9 cellular contexts compared by ENCODE assay signal in genomic region chr16:67396159-67396774, GRCh38. TPM values are rescaled to one million over a fixed set of nuclear protein-coding genes. Genes with fewer than 3 reads are reported as not detected.
A peak's percentile ranks its signal among the peaks of the same experiment; 100 is the strongest.
DNase-seq lines count a peak whose midpoint lies in the region; ATAC-seq and TF ChIP-seq lines count a peak whose summit lies in the region.
"Had no signal": no experiment of that assay in that cellular context is flagged by ENCODE, and none has a peak within 500 bp of the region (broad histone marks: within the 10 kb centered on the region; RNA-seq: fewer than 3 reads in every experiment).

No MANE protein-coding gene starts in this region.

- H3K4me3 ChIP-seq in KMS-11 (IDR thresholded peaks at IDR 0.05; ENCODE audit: insufficient read depth, low read depth, low read length) (no peak overlapping the region), foreskin fibroblast (ENCODE audit: low read depth in 1 of 2, low read length in 2 of 2) (no peak overlapping the region)

- H3K36me3 Mint-ChIP-seq in stimulated activated naive B cell treated with anti-CD40 and anti-IgM and Interleukin-4, amounts not matched to agents 10 μg/mL and 1 μg/mL and 100 μg/mL, for 72 hours: no peaks in the 10 kb centered on the region

- DNase-seq in A172 (ENCODE audit: low spot score) (peak; percentile 85), RPMI8226 (peak; percentile 92), foreskin fibroblast (peak; percentile 72 to 86), omental fat pad (ENCODE audit: low spot score) (no peak), NOMO-1 treated with dmso at 0.1 percent for 144 hours (lab: John Stamatoyannopoulos, UW; ENCODE audit: unreplicated experiment) (no peak), UCSD-AML1 (lab: John Stamatoyannopoulos, UW; ENCODE audit: unreplicated experiment) (no peak)
- no peak for DNase-seq in stimulated activated naive B cell treated with anti-CD40 and anti-IgM and Interleukin-4, amounts not matched to agents 10 μg/mL and 1 μg/mL and 100 μg/mL, for 72 hours

- H3K4me1 Mint-ChIP-seq in stimulated activated naive B cell treated with anti-CD40 and anti-IgM and Interleukin-4, amounts not matched to agents 10 μg/mL and 1 μg/mL and 100 μg/mL, for 72 hours: peaks cover 6 to 37% of the 10 kb centered on the region in 2 donors

- H3K27me3 ChIP-seq in KMS-11 (ENCODE audit: insufficient read depth, low read depth): no peaks in the 10 kb centered on the region; the same call in 1 of the 2 replicates

- peaks cover 35 to 53% of the 10 kb centered on the region in 2 donors for H3K27me3 Mint-ChIP-seq in stimulated activated naive B cell treated with anti-CD40 and anti-IgM and Interleukin-4, amounts not matched to agents 10 μg/mL and 1 μg/mL and 100 μg/mL, for 72 hours

- H3K9me3 Mint-ChIP-seq in stimulated activated naive B cell treated with anti-CD40 and anti-IgM and Interleukin-4, amounts not matched to agents 10 μg/mL and 1 μg/mL and 100 μg/mL, for 72 hours: no peaks in the 10 kb centered on the region

- peaks cover 18% of the 10 kb centered on the region for H3K4me1 ChIP-seq in KMS-11 (ENCODE audit: low read depth, poor library complexity, severe bottlenecking)

- H2AFZ ChIP-seq in KMS-11 (ENCODE audit: low read depth): peak overlapping the region; percentile 22; the same call in 1 of the 2 replicates

- H3K27ac ChIP-seq in KMS-11: no peak overlapping the region

- H3K36me3 ChIP-seq in KMS-11 (ENCODE audit: insufficient read depth): no peaks in the 10 kb centered on the region

- H3K4me2 ChIP-seq in KMS-11: peak overlapping the region; percentile 40; the same call in 1 of the 2 replicates

- ATAC-seq in omental fat pad (ENCODE audit: low FRiP score): peak; percentile 18
- ATAC-seq in stimulated activated naive B cell treated with anti-CD40 and anti-IgM and Interleukin-4, amounts not matched to agents 10 μg/mL and 1 μg/mL and 100 μg/mL, for 72 hours (replicated peaks): no peak

- H3K4me3 Mint-ChIP-seq in stimulated activated naive B cell treated with anti-CD40 and anti-IgM and Interleukin-4, amounts not matched to agents 10 μg/mL and 1 μg/mL and 100 μg/mL, for 72 hours: no peak overlapping the region

- no peak for TF ChIP-seq CTCF in KMS-11 (conservative IDR thresholded peaks at IDR 0.05; ENCODE audit: low read depth, low read length)
- TF ChIP-seq CTCF in foreskin fibroblast (IDR thresholded peaks at IDR 0.05; ENCODE audit: low read depth, low read length): no peak
- TF ChIP-seq CTCF in omental fat pad (IDR thresholded peaks at IDR 0.05): no peak

- H4K20me1 ChIP-seq in KMS-11 (ENCODE audit: insufficient read depth): no peaks in the 10 kb centered on the region

- no peaks in the 10 kb centered on the region for H3K79me2 ChIP-seq in KMS-11 (ENCODE audit: insufficient read depth, low read depth)

- no peak overlapping the region for H3K27ac Mint-ChIP-seq in stimulated activated naive B cell treated with anti-CD40 and anti-IgM and Interleukin-4, amounts not matched to agents 10 μg/mL and 1 μg/mL and 100 μg/mL, for 72 hours

- H3K9ac ChIP-seq in KMS-11: no peak overlapping the region

RNA-seq across cellular contexts. Expression of gene TPPP3, which starts 3.0 kb away (rescaled TPM):
- total RNA-seq in A172 (2014; rRNA removed; shearing (Covaris generic)): 0.31 TPM in 1 of 2 replicates, not detected in the other
- 10 to 100 TPM in 2 of 4 donors, 1 to 10 TPM in 2; 1.0 to 24.9 (median 8.9) TPM for total RNA-seq in omental fat pad
- total RNA-seq: T-helper 2 cell treated with Interferon-gamma antibody and Interleukin-4, amounts not matched to agents 100 ng/mL and 5 ng/mL, for 36 hours had no signal

RNA-seq across cellular contexts. Expression of gene ZDHHC1, which starts 20.0 kb away (rescaled TPM):
- 18.2 and 24.3 TPM in 2 replicates for total RNA-seq in A172 (2014; rRNA removed; shearing (Covaris generic))
- total RNA-seq in omental fat pad: 10 to 100 TPM in 2 of 4 donors, 1 to 10 TPM in 2; 8.0 to 14.2 (median 11.4) TPM

RNA-seq across cellular contexts. Expression of gene HSD11B2, which starts 34.7 kb away (rescaled TPM):
- 0.93 TPM in 1 of 2 replicates, not detected in the other for total RNA-seq in A172 (2014; rRNA removed; shearing (Covaris generic))
- total RNA-seq in omental fat pad: 1 to 10 TPM in 3 of 4 donors, not detected in 1; 1.7 to 2.7 (median 2.0) TPM

Comparison
In these comparisons a context has a peak if more than half of its experiments do, and no peak if none do; other contexts are left out.
1. DNase-seq: peak in A172 (single experiment), RPMI8226 (single experiment) and foreskin fibroblast (2 of 2); none in omental fat pad (single experiment), NOMO-1 treated with dmso at 0.1 percent for 144 hours (single experiment), UCSD-AML1 (single experiment) and stimulated activated naive B cell treated with anti-CD40 and anti-IgM and Interleukin-4, amounts not matched to agents 10 μg/mL and 1 μg/mL and 100 μg/mL, for 72 hours (single experiment).